In genomic region chr22:38067771-38068360, GRCh38 we compare ENCODE assay signal across 21 cellular contexts. TPM values are rescaled to one million over a fixed set of nuclear protein-coding genes. Genes with fewer than 3 reads are reported as not detected.
A peak's percentile ranks its signal among the peaks of the same experiment; 100 is the strongest.
DNase-seq lines count a peak whose midpoint lies in the region; ATAC-seq and TF ChIP-seq lines count a peak whose summit lies in the region.
"Had no signal": no experiment of that assay in that cellular context is flagged by ENCODE, and none has a peak within 500 bp of the region (broad histone marks: within the 10 kb centered on the region; RNA-seq: fewer than 3 reads in every experiment).

No MANE protein-coding gene starts in this region.

- H3K27ac ChIP-seq in esophagus muscularis mucosa (replicated peaks in 1 of 4) (peak overlapping the region; percentile 77 to 88 (median 86)), sigmoid colon (peak overlapping the region; percentile 75 to 90 (median 80)), aorta (ENCODE audit: low read depth in 1 of 2, low read length in 2 of 2) (peak overlapping the region; percentile 3 to 89), brain microvascular endothelial cell (no peak overlapping the region)

- peaks cover 26 to 42% (median 30%) of the 10 kb centered on the region in 4 donors for H3K4me1 ChIP-seq in esophagus muscularis mucosa
- H3K4me1 ChIP-seq in sigmoid colon: peaks cover 0 to 28% (median 26%) of the 10 kb centered on the region in 4 donors
- H3K4me1 ChIP-seq in aorta (ENCODE audit: control insufficient read depth in 1 of 2, insufficient read depth in 2 of 2, low read length in 2 of 2): no peaks in the 10 kb centered on the region

- WGBS in esophagus muscularis mucosa: 95% methylated on average over 13 of the region's 13 CpGs
- WGBS in sigmoid colon, 2 donors: 92% methylated on average over 13 of the region's 13 CpGs
- 62 to 67% methylated on average over 13 of the region's 13 CpGs for WGBS in aorta, 2 donors

- peaks cover 46 to 85% (median 67%) of the 10 kb centered on the region in 4 donors for H3K36me3 ChIP-seq in esophagus muscularis mucosa
- peaks cover 0 to 53% (median 16%) of the 10 kb centered on the region in 4 donors for H3K36me3 ChIP-seq in sigmoid colon
- peaks cover 0 to 4% of the 10 kb centered on the region in 2 donors for H3K36me3 ChIP-seq in aorta (ENCODE audit: control insufficient read depth in 1 of 2, insufficient read depth in 2 of 2, low read length in 1 of 2)
- peaks cover under 1% of the 10 kb centered on the region for H3K36me3 ChIP-seq in brain microvascular endothelial cell (replicated peaks)

- H3K4me3 ChIP-seq in esophagus muscularis mucosa (no peak overlapping the region), sigmoid colon (no peak overlapping the region), aorta (ENCODE audit: low read length in 2 of 2) (no peak overlapping the region), brain microvascular endothelial cell (ENCODE audit: low read depth, low read length) (no peak overlapping the region)
- H3K4me3 ChIP-seq: lung had no signal

- ATAC-seq in Right ventricle myocardium superior (ENCODE audit: poor library complexity) (no peak), left ventricle myocardium superior (no peak), aorta (ENCODE audit: low FRiP score) (no peak), GM21515 (IDR thresholded peaks at IDR 0.05; ENCODE audit: unreplicated experiment) (no peak), HG03571 (IDR thresholded peaks at IDR 0.05; ENCODE audit: unreplicated experiment) (no peak)
- ATAC-seq: activated CD4-positive, alpha-beta T cell treated with anti-CD3 and anti-CD28 coated beads for 36 hours; activated naive CD4-positive, alpha-beta T cell treated with anti-CD3 and anti-CD28 coated beads, Interleukin-2, amount 50 U/mL, for 72 hours had no signal

- DNase-seq in Right ventricle myocardium superior (peak; percentile 45), left ventricle myocardium superior (no peak), esophagus muscularis mucosa (ENCODE audit: extremely low spot score) (no peak), sigmoid colon (no peak), aorta (no peak), brain microvascular endothelial cell (no peak)
- DNase-seq: activated CD4-positive, alpha-beta T cell treated with anti-CD3 and anti-CD28 coated beads for 36 hours; COR-L47; DND-41; hippocampal formation; Kasumi-1; NCI-H1092 treated with DMSO at 0.1 percent for 48 hours; NCI-H524 treated with DMSO at 0.1 percent for 48 hours; RPMI8226; trophoblast cell had no signal

- TF ChIP-seq CTCF in esophagus muscularis mucosa (IDR thresholded peaks at IDR 0.05) (no peak), sigmoid colon (IDR thresholded peaks at IDR 0.05) (no peak), brain microvascular endothelial cell (IDR thresholded peaks at IDR 0.05; ENCODE audit: low read depth, low read length, missing control alignments) (no peak)

- TF ChIP-seq EP300 in esophagus muscularis mucosa (IDR thresholded peaks at IDR 0.05) (no peak), sigmoid colon (IDR thresholded peaks at IDR 0.05) (no peak)

- intact Hi-C loops in Right ventricle myocardium superior (cut with DNase I) (no loop called here), left ventricle myocardium superior (cut with micrococcal nuclease) (no loop called here), esophagus muscularis mucosa (cut with DNase I) (loop anchor here (5.0 kb wide), 1 partner anchor 39 kb away; no protein-coding TSS in a partner anchor), sigmoid colon (cut with DNase I) (loop anchor here (5.0 kb wide), 2 partner anchors 34 to 249 kb away; partner anchors contain the start of gene CSNK1E), aorta (cut with DNase I) (loop anchor here (5.0 kb wide), 2 partner anchors 134 to 189 kb away; partner anchors contain the start of gene MAFF (in 1 of the 2))

- in situ Hi-C loops in brain microvascular endothelial cell (cut with HindIII; ENCODE audit: low pct_ligation_motif_present, low sequenced_read_pairs): no loop called here

- no peaks in the 10 kb centered on the region for H3K9me3 ChIP-seq in esophagus muscularis mucosa
- H3K9me3 ChIP-seq in sigmoid colon: no peaks in the 10 kb centered on the region
- no peaks in the 10 kb centered on the region for H3K9me3 ChIP-seq in aorta (ENCODE audit: control insufficient read depth, low read length)

- H3K27me3 ChIP-seq in esophagus muscularis mucosa (no peaks in the 10 kb centered on the region), sigmoid colon (no peaks in the 10 kb centered on the region), aorta (ENCODE audit: control insufficient read depth in 1 of 2, insufficient read depth in 2 of 2, low read length in 1 of 2) (no peaks in the 10 kb centered on the region), brain microvascular endothelial cell (replicated peaks) (no peaks in the 10 kb centered on the region)

- TF ChIP-seq POLR2A in esophagus muscularis mucosa (IDR thresholded peaks at IDR 0.05; ENCODE audit: low read depth) (no peak), sigmoid colon (IDR thresholded peaks at IDR 0.05) (no peak)

RNA-seq across cellular contexts. Expression of gene PICK1, which starts 10.7 kb away (rescaled TPM):
- total RNA-seq in Right ventricle myocardium superior (20.4 TPM), left ventricle myocardium superior (26.5 TPM), esophagus muscularis mucosa (10 to 100 TPM; 23.3 to 36.1 (median 31.1) TPM), sigmoid colon (10 to 100 TPM; 14.3 to 21.7 (median 17.2) TPM), aorta (10 to 100 TPM; 25.0 to 26.4 TPM)
- polyA plus RNA-seq in sigmoid colon (10 to 100 TPM; 21.0 to 38.9 (median 25.4) TPM), aorta (10 to 100 TPM in 1 of 2 donors, 1 to 10 TPM in 1; 9.5 to 46.2 TPM)

RNA-seq across cellular contexts. Expression of gene SLC16A8, which starts 16.1 kb away (rescaled TPM):
- total RNA-seq in Right ventricle myocardium superior (not detected), left ventricle myocardium superior (not detected), esophagus muscularis mucosa (under 1 TPM in 3 of 4 donors, not detected in 1; 0.29 to 0.65 (median 0.33) TPM), sigmoid colon (under 1 TPM in 2 of 4 donors, not detected in 2; 0.55 to 0.71 TPM), aorta (under 1 TPM in 1 of 2 donors, not detected in 1; 0.81 TPM)
- polyA plus RNA-seq in sigmoid colon (under 1 TPM in 1 of 3 donors, not detected in 2; 0.20 TPM), aorta (under 1 TPM; 0.25 to 0.72 TPM)
- total RNA-seq: A172; activated CD4-positive, alpha-beta T cell treated with anti-CD3 and anti-CD28 coated beads for 36 hours; H1 had no signal

RNA-seq across cellular contexts. Expression of gene BAIAP2L2, which starts 42.6 kb away (rescaled TPM):
- total RNA-seq in Right ventricle myocardium superior (0.24 TPM), left ventricle myocardium superior (0.15 TPM), esophagus muscularis mucosa (1 to 10 TPM in 1 of 4 donors, under 1 TPM in 3; 0.13 to 1.1 (median 0.58) TPM), sigmoid colon (under 1 TPM; 0.16 to 0.71 (median 0.27) TPM), aorta (under 1 TPM; 0.26 to 0.48 TPM)
- polyA plus RNA-seq in sigmoid colon (10 to 100 TPM; 25.8 to 48.7 (median 34.7) TPM), aorta (10 to 100 TPM in 1 of 2 donors, 1 to 10 TPM in 1; 2.3 to 11.9 TPM)
- total RNA-seq: A172 had no signal

Comparison
In these comparisons a context has a peak if more than half of its experiments do, and no peak if none do; other contexts are left out.
1. intact Hi-C loops: an anchor here in esophagus muscularis mucosa (5.0 kb wide), sigmoid colon (5.0 kb wide) and aorta (5.0 kb wide); none called in Right ventricle myocardium superior and left ventricle myocardium superior.